In genomic region chr6:155066371-155066770, GRCh38 we compare ENCODE assay signal across 28 cellular contexts.
DNase-seq lines count a peak whose midpoint lies in the region; TF ChIP-seq lines count a peak whose summit lies in the region.
"Had no signal": no experiment of that assay in that cellular context is flagged by ENCODE, and none has a peak within 500 bp of the region (broad histone marks: within the 10 kb centered on the region; RNA-seq: fewer than 3 reads in every experiment).

No MANE protein-coding gene starts in this region.

- POLR2A ChIA-PET in AG04450 (lab: Yijun Ruan, JAX), result no interaction called here

- TF ChIP-seq CTCF in AG04450 (IDR thresholded peaks at IDR 0.05; ENCODE audit: low read depth, low read length) (no peak), HFFc6 (IDR thresholded peaks at IDR 0.05) (no peak), choroid plexus epithelial cell (conservative IDR thresholded peaks at IDR 0.05; ENCODE audit: low read depth, low read length) (no peak), hepatocyte (IDR thresholded peaks at IDR 0.05; ENCODE audit: poor library complexity) (no peak)

- H3K9me2 ChIP-seq in hepatocyte (replicated peaks; ENCODE audit: insufficient read depth), result no peaks in the 10 kb centered on the region

- H3K4me2 ChIP-seq in hepatocyte, result no peak overlapping the region

- CTCF ChIA-PET in AG04450 (lab: Charles Lee), result no interaction called here

- WGBS in hepatocyte (ENCODE audit: low lambda C conversion rate, missing lambda C conversion rate), result 82% methylated on average over 6 of the region's 6 CpGs

- H3K9me3 Mint-ChIP-seq in HFFc6, result no peaks in the 10 kb centered on the region
- H3K9me3 Mint-ChIP-seq: activated CD4-positive, alpha-beta memory T cell treated with anti-CD3 and anti-CD28 coated beads, Interleukin-2, amount 10 ng/mL, durations not matched to agents 7 days and 5 days had no signal

- no peak overlapping the region for H3K4me3 ChIP-seq in AG04450 (ENCODE audit: low read depth, low read length)
- no peak overlapping the region for H3K4me3 ChIP-seq in choroid plexus epithelial cell (ENCODE audit: low read depth, low read length)
- no peak overlapping the region for H3K4me3 ChIP-seq in hepatocyte
- H3K4me3 ChIP-seq: BLaER1 treated with 17β-estradiol and CSF1 and Interleukin-3, amounts not matched to agents 10 nM and 100 nM; breast epithelium; dorsolateral prefrontal cortex; spleen; thyroid gland had no signal

- H3K79me2 ChIP-seq in hepatocyte, result no peaks in the 10 kb centered on the region

- peak overlapping the region; percentile 31 for H3K4me3 Mint-ChIP-seq in HFFc6
- H3K4me3 Mint-ChIP-seq: activated CD4-positive, alpha-beta memory T cell treated with anti-CD3 and anti-CD28 coated beads, Interleukin-2, amount 10 ng/mL, durations not matched to agents 7 days and 5 days; activated naive CD8-positive, alpha-beta T cell treated with anti-CD3 and anti-CD28 coated beads, Interleukin-2, amount 50 U/mL, for 24 hours had no signal

- no peaks in the 10 kb centered on the region for H3K36me3 ChIP-seq in hepatocyte (replicated peaks; ENCODE audit: insufficient read depth, low read depth)
- H3K36me3 ChIP-seq: BLaER1 treated with 17β-estradiol and CSF1 and Interleukin-3, amounts not matched to agents 10 nM and 100 nM; breast epithelium; spleen; thyroid gland had no signal

- no peaks in the 10 kb centered on the region for H4K20me1 ChIP-seq in hepatocyte (ENCODE audit: insufficient read depth, poor library complexity, severe bottlenecking)
- H4K20me1 ChIP-seq: BLaER1 treated with 17β-estradiol and CSF1 and Interleukin-3, amounts not matched to agents 10 nM and 100 nM had no signal

- no peaks in the 10 kb centered on the region for H3K4me1 ChIP-seq in hepatocyte (ENCODE audit: insufficient read depth)
- H3K4me1 ChIP-seq: breast epithelium, spleen had no signal

- H3K27me3 Mint-ChIP-seq in HFFc6 (ENCODE audit: insufficient read depth), result peaks cover 1% of the 10 kb centered on the region; the same call in 1 of the 2 replicates
- H3K27me3 Mint-ChIP-seq: activated CD4-positive, alpha-beta memory T cell treated with anti-CD3 and anti-CD28 coated beads, Interleukin-2, amount 10 ng/mL, durations not matched to agents 7 days and 5 days had no signal

- peak overlapping the region; percentile 52 for H3K27ac ChIP-seq in AG04450 (ENCODE audit: low read depth, low read length)
- peak overlapping the region; percentile 65 for H3K27ac ChIP-seq in hepatocyte
- H3K27ac ChIP-seq: 22Rv1; BLaER1 treated with 17β-estradiol and CSF1 and Interleukin-3, amounts not matched to agents 10 nM and 100 nM; breast epithelium; dorsolateral prefrontal cortex; spleen; thyroid gland had no signal

- H3K9me3 ChIP-seq in AG04450 (ENCODE audit: control insufficient read depth, insufficient read depth, low read length) (no peaks in the 10 kb centered on the region), hepatocyte (ENCODE audit: low read depth) (no peaks in the 10 kb centered on the region)
- H3K9me3 ChIP-seq: BLaER1 treated with 17β-estradiol and CSF1 and Interleukin-3, amounts not matched to agents 10 nM and 100 nM; breast epithelium; spleen; thyroid gland had no signal

- no peak overlapping the region for H2AFZ ChIP-seq in hepatocyte

- H3K27me3 ChIP-seq in AG04450 (ENCODE audit: control insufficient read depth, insufficient read depth, low read length) (no peaks in the 10 kb centered on the region), hepatocyte (no peaks in the 10 kb centered on the region)
- H3K27me3 ChIP-seq: BLaER1 treated with 17β-estradiol and CSF1 and Interleukin-3, amounts not matched to agents 10 nM and 100 nM; breast epithelium; spleen; thyroid gland had no signal

- H3K27ac Mint-ChIP-seq in HFFc6, result peak overlapping the region; percentile 82
- H3K27ac Mint-ChIP-seq: activated CD4-positive, alpha-beta memory T cell treated with anti-CD3 and anti-CD28 coated beads, Interleukin-2, amount 10 ng/mL, durations not matched to agents 7 days and 5 days; activated naive CD8-positive, alpha-beta T cell treated with anti-CD3 and anti-CD28 coated beads, Interleukin-2, amount 50 U/mL, for 24 hours had no signal

- DNase-seq in AG04450 (ENCODE audit: low read depth, low spot score), result peak; percentile 4
- DNase-seq in HFFc6, result peak; percentile 42
- peak; percentile 45 for DNase-seq in choroid plexus epithelial cell (ENCODE audit: low read depth)
- no peak for DNase-seq in hepatocyte (ENCODE audit: low spot score)
- no peak for DNase-seq in mucosa of gallbladder (ENCODE audit: low spot score)
- DNase-seq in DMS 273 treated with DMSO at 0.1 percent for 48 hours (lab: John Stamatoyannopoulos, UW), result no peak
- no peak for DNase-seq in nucleus accumbens (lab: John Stamatoyannopoulos, UW)
- no peak for DNase-seq in NCI-H1436 (lab: John Stamatoyannopoulos, UW)
- DNase-seq: activated CD4-positive, alpha-beta memory T cell treated with anti-CD3 and anti-CD28 coated beads, Interleukin-2, amount 10 ng/mL, durations not matched to agents 7 days and 5 days; activated CD4-positive, CD25-positive, alpha-beta regulatory T cell; activated effector memory CD4-positive, alpha-beta T cell treated with Interleukin-2 at 50 U/mL for 16 hours; activated naive CD8-positive, alpha-beta T cell treated with anti-CD3 and anti-CD28 coated beads, Interleukin-2, amount 50 U/mL, for 24 hours; Calu3; dorsolateral prefrontal cortex; Karpas-422; kidney glomerular epithelial cell; NCI-H1092; NCI-H1930; NCI-H226; NCI-H82; spleen; stimulated activated CD4-positive, alpha-beta T cell treated with anti-CD3 and anti-CD28 coated beads, Interleukin-4, amount 100 ng/mL, for 24 hours; stimulated activated naive CD4-positive, alpha-beta T cell treated with Interleukin-2 at 50 U/mL for 16 hours; T1000; thyroid gland had no signal

- peaks cover 52% of the 10 kb centered on the region for H3K4me1 Mint-ChIP-seq in HFFc6 (ENCODE audit: low read depth)
- H3K4me1 Mint-ChIP-seq: activated CD4-positive, alpha-beta memory T cell treated with anti-CD3 and anti-CD28 coated beads, Interleukin-2, amount 10 ng/mL, durations not matched to agents 7 days and 5 days had no signal

- peaks cover 13% of the 10 kb centered on the region for H3K36me3 Mint-ChIP-seq in HFFc6 (ENCODE audit: low read depth)

Comparison
In these comparisons a context has a peak if more than half of its experiments do, and no peak if none do; other contexts are left out.
1. DNase-seq: peak in AG04450 (single experiment), HFFc6 (single experiment) and choroid plexus epithelial cell (single experiment); none in hepatocyte (single experiment), mucosa of gallbladder (single experiment), DMS 273 treated with DMSO at 0.1 percent for 48 hours (single experiment), nucleus accumbens (0 of 56) and NCI-H1436 (single experiment).